1 cellular context compared by ENCODE assay signal in the genomic region with DNA sequence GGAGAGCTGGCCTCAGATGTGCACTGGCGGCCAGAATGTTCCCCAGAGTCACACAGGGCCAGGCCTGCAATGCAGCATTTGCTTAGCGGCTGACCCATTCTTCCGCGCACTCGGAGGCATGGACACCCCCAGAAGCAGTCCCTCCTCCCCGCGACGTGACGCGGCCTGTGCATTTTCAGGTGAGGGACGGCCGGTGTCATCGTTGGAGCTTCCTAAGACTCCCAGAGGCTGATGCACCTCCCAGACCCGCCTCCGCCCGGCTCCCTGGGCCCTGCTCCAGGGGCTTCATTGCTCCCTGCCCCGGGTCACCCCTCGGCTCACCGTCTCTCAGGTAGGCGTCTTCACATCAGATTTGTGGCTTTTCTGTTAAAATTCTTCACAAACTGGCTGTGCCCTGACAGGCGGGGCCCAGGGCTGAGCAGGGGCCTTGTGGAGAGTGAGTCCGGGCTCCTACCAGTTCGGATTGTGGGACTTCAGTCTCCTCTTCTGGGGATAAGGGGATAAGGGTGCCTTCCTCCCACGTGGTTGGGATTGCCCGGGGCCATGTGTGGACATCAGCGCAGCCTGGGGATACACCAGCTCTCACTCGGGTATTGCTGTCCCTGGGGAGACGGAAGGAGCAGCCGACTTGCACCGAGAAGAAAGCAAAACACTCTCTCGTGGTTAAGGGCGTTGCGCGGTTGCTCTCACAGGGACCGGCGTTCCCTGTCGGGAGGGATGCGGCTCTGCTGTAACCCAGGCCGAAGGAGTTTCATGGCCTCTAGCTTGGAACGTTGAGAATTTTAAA.
TF ChIP-seq lines count a peak whose summit lies in the region.

No MANE protein-coding gene starts in this region.

TF ChIP-seq in H1, 55 proteins besides CTCF, POLR2A, EP300 and RAD21:
- TF ChIP-seq TAF7 (optimal IDR thresholded peaks at IDR 0.05; ENCODE audit: borderline replicate concordance, low read depth, low read length) (no peak), ASH2L (IDR thresholded peaks at IDR 0.05; ENCODE audit: low read length) (no peak), E2F6 (IDR thresholded peaks at IDR 0.05) (no peak), USF2 (IDR thresholded peaks at IDR 0.05; ENCODE audit: low read length) (no peak), KDM5A (IDR thresholded peaks at IDR 0.05; ENCODE audit: low read length) (no peak), TCF12 (IDR thresholded peaks at IDR 0.05; ENCODE audit: low read depth, low read length) (no peak), NANOG (IDR thresholded peaks at IDR 0.05; ENCODE audit: insufficient read depth, low read depth, low read length, poor library complexity, severe bottlenecking) (no peak)
